20 cellular contexts compared by ENCODE assay signal in genomic region chr22:44203203-44203602, GRCh38. TPM values are rescaled to one million over a fixed set of nuclear protein-coding genes. Genes with fewer than 3 reads are reported as not detected.
DNase-seq lines count a peak whose midpoint lies in the region; ATAC-seq, FAIRE-seq and TF ChIP-seq lines count a peak whose summit lies in the region.
"Had no signal": no experiment of that assay in that cellular context is flagged by ENCODE, and none has a peak within 500 bp of the region (broad histone marks: within the 10 kb centered on the region; RNA-seq: fewer than 3 reads in every experiment).

No MANE protein-coding gene starts in this region.

- no peak overlapping the region for H3K4me3 ChIP-seq in CD8-positive, alpha-beta T cell (ENCODE audit: low read depth, low read length)
- H3K4me3 ChIP-seq in GM12878 (no peak overlapping the region), neutrophil (ENCODE audit: low read depth in 1 of 2, low read length in 1 of 2) (no peak overlapping the region)
- H3K4me3 ChIP-seq: HAP-1 had no signal

- H3K36me3 Mint-ChIP-seq in CD8-positive, alpha-beta T cell: peaks cover 68% of the 10 kb centered on the region
- H3K36me3 Mint-ChIP-seq in osteocyte (ENCODE audit: unreplicated experiment): no peaks in the 10 kb centered on the region

- no peak overlapping the region for H3K4me3 Mint-ChIP-seq in CD8-positive, alpha-beta T cell
- no peak overlapping the region for H3K4me3 Mint-ChIP-seq in osteocyte (ENCODE audit: unreplicated experiment)
- H3K4me3 Mint-ChIP-seq: CD4-positive, alpha-beta memory T cell had no signal

- no peak overlapping the region for H3K9ac ChIP-seq in GM12878 (ENCODE audit: control insufficient read depth, insufficient read depth, low read length)

- BruUV-seq in GM12878 (replicated peaks; lab: Mats Ljungman, UMichigan): TSS peak; percentile 42

- TF ChIP-seq POLR2A in GM12878 (IDR thresholded peaks at IDR 0.05; ENCODE audit: low read depth, low read length): no peak

- CTCF ChIA-PET in CD8-positive, alpha-beta T cell (lab: Charles Lee): no interaction called here
- CTCF ChIA-PET in GM12878 (lab: Yijun Ruan, JAX): interaction anchor here (1.1 kb wide), 1 partner anchor 28 kb away, joined by 3 read pairs; no protein-coding TSS in a partner anchor

- no peaks in the 10 kb centered on the region for H3K9me3 Mint-ChIP-seq in CD8-positive, alpha-beta T cell
- H3K9me3 Mint-ChIP-seq in osteocyte (ENCODE audit: unreplicated experiment): no peaks in the 10 kb centered on the region

- TF ChIP-seq CTCF in CD8-positive, alpha-beta T cell (IDR thresholded peaks at IDR 0.05): no peak
- TF ChIP-seq CTCF in GM12878 (IDR thresholded peaks at IDR 0.05 in 2 of 3, conservative IDR thresholded peaks at IDR 0.05 in 1 of 3; ENCODE audit: control insufficient read depth in 2 of 3, extremely low read depth in 1 of 3, insufficient read depth in 1 of 3, low read depth in 3 of 3, low read length in 3 of 3): no peak
- no peak for TF ChIP-seq CTCF in neutrophil (IDR thresholded peaks at IDR 0.05)
- TF ChIP-seq CTCF in osteocyte (IDR thresholded peaks at IDR 0.05): no peak

- no peaks in the 10 kb centered on the region for H4K20me1 ChIP-seq in GM12878 (ENCODE audit: control insufficient read depth, insufficient read depth)

- WGBS in GM12878 (ENCODE audit: insufficient coverage, insufficient replicate concordance, low lambda C conversion rate, missing lambda C conversion rate): 58% methylated on average over 6 of the region's 6 CpGs

- no peak for FAIRE-seq in GM12878 (lab: Jason Lieb, UNC)
- FAIRE-seq: A204.1, GM12891, GM19239, H1 had no signal

- no peak for DNase-seq in CD8-positive, alpha-beta T cell
- DNase-seq in GM12878 (ENCODE audit: low read depth, low spot score) (no peak), osteocyte (ENCODE audit: extremely low spot score, unreplicated experiment) (no peak), DMS79 treated with DMSO at 0.1 percent for 48 hours (lab: John Stamatoyannopoulos, UW) (no peak)
- DNase-seq in effector CD4-positive, alpha-beta T cell: no peak
- DNase-seq: ACHN; Calu3; CD4-positive, alpha-beta memory T cell; DND-41; KBM-7 had no signal

- no peak for TF ChIP-seq EP300 in GM12878 (IDR thresholded peaks at IDR 0.05; ENCODE audit: borderline replicate concordance in 1 of 2, control insufficient read depth in 1 of 2, low read depth in 2 of 2, low read length in 2 of 2)

- peaks cover 14% of the 10 kb centered on the region for H3K36me3 ChIP-seq in CD8-positive, alpha-beta T cell (ENCODE audit: insufficient read depth, low read length)
- H3K36me3 ChIP-seq in GM12878 (ENCODE audit: control insufficient read depth in 2 of 2, insufficient read depth in 2 of 2, low read length in 1 of 2) (0 out of 4 replicates have a peak, but pooled peaks cover 0 to 2% of the 10 kb centered on the region in 2 experiments), neutrophil (peaks cover 88% of the 10 kb centered on the region)
- H3K36me3 ChIP-seq: HAP-1 had no signal

- H3K4me2 ChIP-seq in GM12878 (ENCODE audit: control insufficient read depth, insufficient read depth): no peak overlapping the region

- in situ Hi-C loops in GM12878 (cut with MboI): no loop called here

- peaks cover 25% of the 10 kb centered on the region for H3K4me1 Mint-ChIP-seq in CD8-positive, alpha-beta T cell (ENCODE audit: low read depth)
- no peaks in the 10 kb centered on the region for H3K4me1 Mint-ChIP-seq in osteocyte (ENCODE audit: unreplicated experiment)

- peak overlapping the region; percentile 14 for H3K27ac Mint-ChIP-seq in CD8-positive, alpha-beta T cell
- no peak overlapping the region for H3K27ac Mint-ChIP-seq in osteocyte (ENCODE audit: unreplicated experiment)

- H3K27ac ChIP-seq in CD8-positive, alpha-beta T cell (ENCODE audit: low read depth, low read length): no peak overlapping the region
- H3K27ac ChIP-seq in GM12878 (ENCODE audit: control insufficient read depth, insufficient read depth): no peak overlapping the region
- peak overlapping the region; percentile 8 for H3K27ac ChIP-seq in neutrophil
- H3K27ac ChIP-seq: C4-2B, HL-60 had no signal

- H3K9me3 ChIP-seq in CD8-positive, alpha-beta T cell (ENCODE audit: low read length): no peaks in the 10 kb centered on the region
- H3K9me3 ChIP-seq in GM12878 (replicated peaks; ENCODE audit: control insufficient read depth, insufficient read depth, low read length) (no peaks in the 10 kb centered on the region), neutrophil (no peaks in the 10 kb centered on the region)
- H3K9me3 ChIP-seq: HAP-1 had no signal

- intact Hi-C loops in CD8-positive, alpha-beta T cell (cut with DNase I, micrococcal nuclease): no loop called here
- intact Hi-C loops in GM12878 (cut with micrococcal nuclease; ENCODE audit: unreplicated experiment): no loop called here

- no peak for ATAC-seq in CD8-positive, alpha-beta T cell
- no peak for ATAC-seq in GM12878

- no peak overlapping the region for H2AFZ ChIP-seq in GM12878 (ENCODE audit: control insufficient read depth, low read depth, low read length)

- no peak for TF ChIP-seq RAD21 in GM12878 (IDR thresholded peaks at IDR 0.05; ENCODE audit: insufficient read depth, low read depth, low read length)

- SMC1A ChIA-PET in GM12878 (lab: Charles Lee; ENCODE audit: uncharacterized antibody, unreplicated experiment): no interaction called here

- POLR2A ChIA-PET in CD8-positive, alpha-beta T cell (lab: Charles Lee): interaction anchor here (1.1 kb wide), 1 partner anchor 23 kb away, joined by 3 read pairs; the partner anchor contains the start of gene PARVG
- POLR2A ChIA-PET in GM12878 (lab: Charles Lee): no interaction called here

- no peaks in the 10 kb centered on the region for H3K79me2 ChIP-seq in GM12878 (ENCODE audit: control insufficient read depth, insufficient read depth, low read length)

- H3K4me1 ChIP-seq in CD8-positive, alpha-beta T cell (ENCODE audit: insufficient read depth, low read length): peaks cover 10% of the 10 kb centered on the region
- H3K4me1 ChIP-seq in GM12878 (ENCODE audit: control insufficient read depth, insufficient read depth, low read length): peaks cover 9% of the 10 kb centered on the region
- H3K4me1 ChIP-seq in neutrophil (ENCODE audit: control insufficient read depth in 1 of 2, insufficient read depth in 1 of 2, low read depth in 1 of 2, low read length in 1 of 2): peaks cover 0 to 3% of the 10 kb centered on the region in 2 experiments
- H3K4me1 ChIP-seq: HAP-1 had no signal

- no peaks in the 10 kb centered on the region for H3K27me3 ChIP-seq in CD8-positive, alpha-beta T cell (ENCODE audit: insufficient read depth, low read length)
- H3K27me3 ChIP-seq in GM12878 (replicated peaks in 1 of 2; ENCODE audit: control insufficient read depth in 2 of 2, insufficient read depth in 2 of 2, low read length in 1 of 2): no peaks in the 10 kb centered on the region
- no peaks in the 10 kb centered on the region for H3K27me3 ChIP-seq in neutrophil

- RAD21 ChIA-PET in GM12878 (lab: Charles Lee; ENCODE audit: unreplicated experiment): no interaction called here

- H3K27me3 Mint-ChIP-seq in CD8-positive, alpha-beta T cell (ENCODE audit: low read depth): no peaks in the 10 kb centered on the region
- peaks cover 20% of the 10 kb centered on the region for H3K27me3 Mint-ChIP-seq in osteocyte (ENCODE audit: unreplicated experiment)
- H3K27me3 Mint-ChIP-seq: CD4-positive, alpha-beta memory T cell had no signal

TF ChIP-seq in GM12878, 131 proteins besides CTCF, POLR2A, EP300 and RAD21:
- TF ChIP-seq SIX5 (IDR thresholded peaks at IDR 0.05; ENCODE audit: low read depth, low read length, severe bottlenecking) (no peak), SREBF2 (IDR thresholded peaks at IDR 0.05; ENCODE audit: low read length) (no peak), CHD2 (IDR thresholded peaks at IDR 0.05; ENCODE audit: borderline replicate concordance, low read depth, low read length) (no peak), RBBP5 (conservative IDR thresholded peaks at IDR 0.05) (no peak), YY1 (IDR thresholded peaks at IDR 0.05; ENCODE audit: low read depth, low read length) (no peak), ZBED1 (IDR thresholded peaks at IDR 0.05; ENCODE audit: borderline replicate concordance) (no peak), NBN (IDR thresholded peaks at IDR 0.05) (no peak), SMAD5 (IDR thresholded peaks at IDR 0.05; ENCODE audit: low read depth) (no peak), ZNF384 (IDR thresholded peaks at IDR 0.05; ENCODE audit: borderline replicate concordance, low read depth, low read length) (no peak), SMC3 (IDR thresholded peaks at IDR 0.05; ENCODE audit: borderline replicate concordance, low read length) (no peak)

RNA-seq across cellular contexts. Expression of gene PARVG, which starts 22.5 kb away (rescaled TPM):
- 100 to 1,000 TPM; 122 to 124 TPM for total RNA-seq in CD8-positive, alpha-beta T cell
- 203 and 223 TPM in 2 replicates for total RNA-seq in GM12878 (2013; cell fraction: nucleolus; rRNA removed)
- 71.9 and 78.3 TPM in 2 replicates for total RNA-seq in GM12878 (2014; rRNA removed)
- total RNA-seq in GM12878 (2014; rRNA removed; fragmentation: Illumina TruSeq; extraction: Trizol): 42.7 and 43.6 TPM in 2 replicates
- total RNA-seq in GM12878 (2021): 91.3 and 95.7 TPM in 2 replicates
- 40.8 TPM for polyA plus RNA-seq in GM12878 (2011; ENCODE audit: low read depth)
- 19.4 and 30.9 TPM in 2 replicates for polyA plus RNA-seq in GM12878 (2011; rRNA removed)
- 31.6 and 40.7 TPM in 2 replicates for polyA plus RNA-seq in GM12878 (2011; cell fraction: cytosol; rRNA removed)
- polyA plus RNA-seq in GM12878 (2011; cell fraction: nucleus; rRNA removed): 149 and 198 TPM in 2 replicates
- polyA plus RNA-seq in GM12878 (2012): 62.9 and 70.4 TPM in 2 replicates
- 28.1 and 72.5 TPM in 2 replicates for polyA plus RNA-seq in GM12878 (2014; fragmentation: Illumina TruSeq; extraction: Trizol)
- 10 to 100 TPM in 1 of 2 experiments, 1 to 10 TPM in 1; 6.3 to 11.7 TPM for polyA plus RNA-seq in GM12878 (2014; fragmentation: Nextera tagmentation; extraction: Ambion mirVana)
- 123 and 135 TPM in 2 replicates for polyA plus RNA-seq in GM12878 (2014; rRNA removed)
- polyA plus RNA-seq in GM12878 (2016; fragmentation: Nextera tagmentation; extraction: Ambion mirVana): 10 to 100 TPM; 72.0 to 81.2 TPM
- 31.7 and 36.9 TPM in 2 replicates for polyA minus RNA-seq in GM12878 (2011; rRNA and poly(A)+ RNA removed)
- polyA minus RNA-seq in GM12878 (2011; cell fraction: cytosol; rRNA and poly(A)+ RNA removed): 3.2 and 4.6 TPM in 2 replicates
- 38.0 and 51.1 TPM in 2 replicates for polyA minus RNA-seq in GM12878 (2011; cell fraction: nucleus; rRNA and poly(A)+ RNA removed)
- not detected in 2 replicates for total RNA-seq in osteocyte
- total RNA-seq: Calu3, G401 had no signal
- polyA plus RNA-seq: BJ had no signal

Comparison
In these comparisons a context has a peak if more than half of its experiments do, and no peak if none do; other contexts are left out.
1. RNA of gene PARVG, which starts 22.5 kb away (total RNA-seq): 122 to 124 TPM in CD8-positive, alpha-beta T cell and 42.7 to 223 TPM in GM12878; not detected in osteocyte; every median in the first group is over 10 times any median in the second.